8 cellular contexts compared by ENCODE assay signal in the genomic region with DNA sequence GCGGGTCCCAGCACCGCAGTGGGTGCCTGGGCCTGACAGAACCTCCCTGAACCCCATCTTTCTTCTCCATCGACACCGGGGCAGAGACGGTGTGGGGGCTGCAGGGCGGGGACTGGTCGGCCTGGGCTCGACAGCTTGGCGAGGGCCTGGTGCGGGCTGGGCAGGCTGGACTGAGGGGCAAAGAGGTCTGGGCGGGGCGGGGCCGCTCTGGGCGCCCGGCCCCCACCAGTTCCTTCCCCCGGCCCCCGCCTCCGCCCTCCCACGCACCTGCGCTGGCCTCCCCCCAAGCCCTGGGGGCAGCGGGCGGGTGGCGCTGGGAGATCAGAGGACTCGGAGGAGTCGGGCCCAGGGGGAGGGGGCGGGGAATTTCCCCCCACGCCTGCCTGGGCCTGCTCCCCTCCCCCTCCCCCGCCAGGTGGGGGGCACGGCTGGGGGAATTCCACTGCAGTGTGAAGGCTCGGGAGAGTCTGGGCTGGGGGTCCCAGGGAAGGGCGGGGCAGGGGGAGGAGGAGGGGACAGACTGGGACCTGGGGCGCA. TPM values are rescaled to one million over a fixed set of nuclear protein-coding genes. Genes with fewer than 3 reads are reported as not detected.
DNase-seq lines count a peak whose midpoint lies in the region; ATAC-seq, FAIRE-seq and TF ChIP-seq lines count a peak whose summit lies in the region.
"Had no signal": no experiment of that assay in that cellular context is flagged by ENCODE, and none has a peak within 500 bp of the region (broad histone marks: within the 10 kb centered on the region; RNA-seq: fewer than 3 reads in every experiment).

No MANE protein-coding gene starts in this region.

- H3K36me3 ChIP-seq in DND-41 (ENCODE audit: insufficient read depth, low read length): no peaks in the 10 kb centered on the region
- H3K36me3 ChIP-seq in bronchial epithelial cell (ENCODE audit: control insufficient read depth, insufficient read depth, low read length): no peaks in the 10 kb centered on the region

- H3K27ac ChIP-seq in DND-41 (ENCODE audit: low read length): no peak overlapping the region
- H3K27ac ChIP-seq in HL-60 (replicated peaks): no peak overlapping the region

- H3K27me3 Mint-ChIP-seq in osteocyte (ENCODE audit: unreplicated experiment): peaks cover 22% of the 10 kb centered on the region

- H3K27me3 ChIP-seq in DND-41 (ENCODE audit: insufficient read depth, low read length, poor library complexity) (peaks cover 24% of the 10 kb centered on the region), HL-60 (ENCODE audit: insufficient read depth, poor library complexity, severe bottlenecking) (peaks cover 25% of the 10 kb centered on the region), bronchial epithelial cell (ENCODE audit: control insufficient read depth, insufficient read depth, low read length) (no peaks in the 10 kb centered on the region)

- no peaks in the 10 kb centered on the region for H3K79me2 ChIP-seq in DND-41 (ENCODE audit: insufficient read depth, low read length)

- no peak overlapping the region for H3K4me2 ChIP-seq in DND-41 (ENCODE audit: insufficient read depth, low read length)

- FAIRE-seq in bronchial epithelial cell (lab: Jason Lieb, UNC): no peak

- ATAC-seq in DND-41 (ENCODE audit: insufficient read depth, low read depth) (peak; percentile 25), GM18870 (IDR thresholded peaks at IDR 0.05; ENCODE audit: unreplicated experiment) (no peak)

- no peaks in the 10 kb centered on the region for H3K9me3 Mint-ChIP-seq in osteocyte (ENCODE audit: unreplicated experiment)

- H3K4me1 ChIP-seq in DND-41 (ENCODE audit: insufficient read depth, low read length): peaks cover 15% of the 10 kb centered on the region; the same call in 1 of the 2 replicates

- no peak overlapping the region for H3K27ac Mint-ChIP-seq in osteocyte (ENCODE audit: unreplicated experiment)

- TF ChIP-seq CTCF in DND-41 (IDR thresholded peaks at IDR 0.05; ENCODE audit: borderline replicate concordance, extremely low read depth, low read length, poor library complexity, severe bottlenecking) (no peak), HL-60 (IDR thresholded peaks at IDR 0.05; ENCODE audit: insufficient read depth, low read length) (no peak), bronchial epithelial cell (IDR thresholded peaks at IDR 0.05; ENCODE audit: insufficient read depth, low read length, severe bottlenecking) (no peak), osteocyte (IDR thresholded peaks at IDR 0.05) (no peak)

- no peak overlapping the region for H3K4me3 ChIP-seq in DND-41 (ENCODE audit: low read depth in 1 of 2, low read length in 2 of 2)
- peak overlapping the region; percentile 44; the same call in 1 of the 2 replicates for H3K4me3 ChIP-seq in HL-60 (replicated peaks; ENCODE audit: insufficient read depth, low read length)
- peak overlapping the region; percentile 44 for H3K4me3 ChIP-seq in bronchial epithelial cell (ENCODE audit: low read depth, low read length)

- H3K9ac ChIP-seq in DND-41 (ENCODE audit: low read depth, low read length): no peak overlapping the region

- H3K4me3 Mint-ChIP-seq in osteocyte (ENCODE audit: unreplicated experiment): peak overlapping the region; percentile 26

- no peaks in the 10 kb centered on the region for H3K9me3 ChIP-seq in DND-41 (ENCODE audit: insufficient read depth, low read length, severe bottlenecking)

- H4K20me1 ChIP-seq in DND-41 (ENCODE audit: insufficient read depth, low read length): peaks cover 11% of the 10 kb centered on the region; the same call in 1 of the 2 replicates

- peak; percentile 56 for DNase-seq in DND-41
- DNase-seq in HL-60 (ENCODE audit: low read depth in 1 of 2, low spot score in 1 of 2): no peak
- no peak for DNase-seq in bronchial epithelial cell (ENCODE audit: low read depth)
- DNase-seq in osteocyte (ENCODE audit: extremely low spot score, unreplicated experiment): no peak
- DNase-seq in HPDE6-E6E7 (ENCODE audit: extremely low spot score): no peak
- no peak for DNase-seq in NCI-H1092 (lab: John Stamatoyannopoulos, UW)
- DNase-seq: hypothalamus had no signal

- H3K36me3 Mint-ChIP-seq in osteocyte (ENCODE audit: unreplicated experiment): no peaks in the 10 kb centered on the region

- H2AFZ ChIP-seq in DND-41 (ENCODE audit: low read depth, low read length): no peak overlapping the region

- peaks cover 7% of the 10 kb centered on the region for H3K4me1 Mint-ChIP-seq in osteocyte (ENCODE audit: unreplicated experiment)

RNA-seq across cellular contexts. Expression of gene KREMEN2, which starts 0.9 kb away (rescaled TPM):
- total RNA-seq in bronchial epithelial cell (1.1 and 1.2 TPM in 2 replicates), osteocyte (not detected in 2 replicates)

RNA-seq across cellular contexts. Expression of gene PAQR4, which starts 6.0 kb away (rescaled TPM):
- total RNA-seq in bronchial epithelial cell: 5.3 and 5.5 TPM in 2 replicates
- total RNA-seq in osteocyte: 8.4 and 11.9 TPM in 2 replicates

RNA-seq across cellular contexts. Expression of gene PKMYT1, which starts 17.1 kb away (rescaled TPM):
- total RNA-seq in bronchial epithelial cell: 0.26 and 0.51 TPM in 2 replicates
- 10.4 and 14.0 TPM in 2 replicates for total RNA-seq in osteocyte

RNA-seq across cellular contexts. Expression of gene CLDN9, which starts 49.6 kb away (rescaled TPM):
- total RNA-seq in bronchial epithelial cell: under 0.01 and 0.13 TPM in 2 replicates
- not detected in 2 replicates for total RNA-seq in osteocyte

RNA-seq across cellular contexts. Expression of gene FLYWCH1, which starts 51.4 kb away (rescaled TPM):
- total RNA-seq in bronchial epithelial cell: 41.9 and 96.5 TPM in 2 replicates
- 38.9 and 46.4 TPM in 2 replicates for total RNA-seq in osteocyte

Comparison
In these comparisons a context has a peak if more than half of its experiments do, and no peak if none do; other contexts are left out.
1. H3K4me3 ChIP-seq: peak in HL-60 (single experiment) and bronchial epithelial cell (single experiment); none in DND-41 (0 of 2).